ENCODE assay signal across 8 cellular contexts in the genomic region with DNA sequence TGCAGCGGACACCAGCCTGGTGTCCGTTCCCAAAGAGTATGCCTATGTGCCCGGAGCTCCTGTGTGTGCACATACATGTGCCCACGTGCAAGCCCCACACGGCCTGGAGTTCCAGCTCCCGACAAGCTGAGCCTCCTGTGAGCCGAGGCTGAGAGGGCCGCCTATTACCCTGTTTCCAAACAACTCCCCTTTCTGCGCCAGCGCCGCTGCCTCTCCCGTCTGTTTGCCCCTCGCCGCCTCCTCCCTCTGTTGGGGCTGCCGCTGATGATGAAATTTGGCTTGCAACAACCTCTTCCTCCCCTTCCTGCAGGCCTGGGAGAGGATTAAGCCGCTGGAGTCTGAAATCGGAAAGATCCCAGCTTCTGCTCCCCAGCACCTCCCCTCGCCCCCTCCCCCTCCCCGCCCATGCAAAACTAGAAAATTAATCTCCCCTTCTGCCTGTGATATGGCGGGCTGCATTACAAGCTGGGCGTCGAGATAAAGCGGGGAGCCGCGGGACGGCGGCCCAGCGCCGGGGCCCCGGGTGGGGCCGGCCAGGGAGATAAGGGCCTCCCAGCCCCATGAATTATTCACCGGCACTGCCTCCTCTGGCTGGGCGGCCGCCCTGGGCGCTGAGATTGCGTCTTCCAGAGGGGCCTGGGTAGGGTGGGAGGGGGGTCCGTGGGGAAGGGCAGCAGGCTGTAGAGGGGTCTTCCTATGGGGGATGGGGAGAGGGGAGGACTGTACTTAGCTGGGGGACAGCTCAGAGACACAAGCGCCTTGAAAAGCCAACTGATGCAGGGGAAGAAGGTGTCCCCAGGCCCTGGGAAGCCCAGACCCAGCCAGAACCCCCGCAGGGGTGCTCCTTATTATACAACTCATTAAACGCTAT. TPM values are rescaled to one million over a fixed set of nuclear protein-coding genes. Genes with fewer than 3 reads are reported as not detected.
DNase-seq lines count a peak whose midpoint lies in the region; ATAC-seq and TF ChIP-seq lines count a peak whose summit lies in the region.

No MANE protein-coding gene starts in this region.

- H2AFZ ChIP-seq in neuron (ENCODE audit: low read depth, low read length) = peak overlapping the region; percentile 5

- TF ChIP-seq CTCF in CD14-positive monocyte (IDR thresholded peaks at IDR 0.05) = no peak

- peaks cover 0 to 2% of the 10 kb centered on the region in 2 donors for H3K36me3 Mint-ChIP-seq in CD14-positive monocyte
- no peaks in the 10 kb centered on the region for H3K36me3 Mint-ChIP-seq in activated naive CD8-positive, alpha-beta T cell treated with anti-CD3 and anti-CD28 coated beads, Interleukin-2, amount 50 U/mL, for 24 hours (ENCODE audit: low read depth)

- peaks cover 41% of the 10 kb centered on the region for H3K4me1 Mint-ChIP-seq in CD14-positive monocyte
- H3K4me1 Mint-ChIP-seq in activated naive CD8-positive, alpha-beta T cell treated with anti-CD3 and anti-CD28 coated beads, Interleukin-2, amount 50 U/mL, for 24 hours = peaks cover under 1% of the 10 kb centered on the region

- DNase-seq in CD14-positive monocyte (ENCODE audit: low spot score) (no peak), NCI-H82 (lab: John Stamatoyannopoulos, UW) (peak; percentile 94), fibroblast of gingiva (ENCODE audit: low read depth) (peak; percentile 66), NK-92 (lab: John Stamatoyannopoulos, UW; ENCODE audit: unreplicated experiment) (no peak), T-helper 1 cell (no peak)
- no peak for DNase-seq in activated naive CD8-positive, alpha-beta T cell treated with anti-CD3 and anti-CD28 coated beads, Interleukin-2, amount 50 U/mL, for 24 hours

- peaks cover 12% of the 10 kb centered on the region for H3K27me3 ChIP-seq in neuron (ENCODE audit: insufficient read depth, low read length)

- H3K4me3 Mint-ChIP-seq in CD14-positive monocyte = peak overlapping the region; percentile 82 to 91
- H3K4me3 Mint-ChIP-seq in activated naive CD8-positive, alpha-beta T cell treated with anti-CD3 and anti-CD28 coated beads, Interleukin-2, amount 50 U/mL, for 24 hours = no peak overlapping the region

- H3K27ac Mint-ChIP-seq in CD14-positive monocyte = peak overlapping the region in 2 of 7 donors; percentile 73 to 77
- no peak overlapping the region for H3K27ac Mint-ChIP-seq in activated naive CD8-positive, alpha-beta T cell treated with anti-CD3 and anti-CD28 coated beads, Interleukin-2, amount 50 U/mL, for 24 hours

- peak overlapping the region; percentile 11 for H3K4me3 ChIP-seq in neuron (ENCODE audit: low read length)

- H3K4me1 ChIP-seq in neuron (ENCODE audit: insufficient read depth, low read length) = peaks cover 12% of the 10 kb centered on the region

- H3K9me3 ChIP-seq in neuron (ENCODE audit: low read length) = no peaks in the 10 kb centered on the region

- no peaks in the 10 kb centered on the region for H3K36me3 ChIP-seq in neuron (ENCODE audit: insufficient read depth, low read length)

- peaks cover 0 to 3% (median 0%) of the 10 kb centered on the region in 7 donors for H3K9me3 Mint-ChIP-seq in CD14-positive monocyte
- no peaks in the 10 kb centered on the region for H3K9me3 Mint-ChIP-seq in activated naive CD8-positive, alpha-beta T cell treated with anti-CD3 and anti-CD28 coated beads, Interleukin-2, amount 50 U/mL, for 24 hours

- intact Hi-C loops in CD14-positive monocyte (cut with micrococcal nuclease) = no loop called here

- peaks cover 4 to 6% (median 5%) of the 10 kb centered on the region in 3 donors for H3K27me3 Mint-ChIP-seq in CD14-positive monocyte (ENCODE audit: low read depth in 3 of 3)
- peaks cover 47% of the 10 kb centered on the region for H3K27me3 Mint-ChIP-seq in activated naive CD8-positive, alpha-beta T cell treated with anti-CD3 and anti-CD28 coated beads, Interleukin-2, amount 50 U/mL, for 24 hours

- no peak for ATAC-seq in HG02973 (IDR thresholded peaks at IDR 0.05; ENCODE audit: unreplicated experiment)
- ATAC-seq in activated naive CD8-positive, alpha-beta T cell treated with anti-CD3 and anti-CD28 coated beads, Interleukin-2, amount 50 U/mL, for 24 hours = no peak

RNA-seq across cellular contexts. Expression of gene ASIC1, which starts 6.8 kb away (rescaled TPM):
- polyA plus RNA-seq in CD14-positive monocyte = not detected

RNA-seq across cellular contexts. Expression of gene RACGAP1, which starts 25.4 kb away (rescaled TPM):
- 1 to 10 TPM; 3.1 to 3.6 TPM for polyA plus RNA-seq in CD14-positive monocyte

RNA-seq across cellular contexts. Expression of gene SMARCD1, which starts 34.5 kb away (rescaled TPM):
- 1 to 10 TPM; 3.7 to 7.8 TPM for polyA plus RNA-seq in CD14-positive monocyte

RNA-seq across cellular contexts. Expression of gene GPD1, which starts 53.2 kb away (rescaled TPM):
- not detected for polyA plus RNA-seq in CD14-positive monocyte

Comparison
In these comparisons a context has a peak if more than half of its experiments do, and no peak if none do; other contexts are left out.
1. DNase-seq: peak in NCI-H82 (single experiment) and fibroblast of gingiva (single experiment); none in CD14-positive monocyte (single experiment), NK-92 (single experiment), activated naive CD8-positive, alpha-beta T cell treated with anti-CD3 and anti-CD28 coated beads, Interleukin-2, amount 50 U/mL, for 24 hours (single experiment) and T-helper 1 cell (0 of 5).